ENCODE assay signal across 8 cellular contexts in genomic region chr12:79555006-79555925, GRCh38.
A peak's percentile ranks its signal among the peaks of the same experiment; 100 is the strongest.
DNase-seq lines count a peak whose midpoint lies in the region; ATAC-seq and TF ChIP-seq lines count a peak whose summit lies in the region.

No MANE protein-coding gene starts in this region.

- H3K79me2 ChIP-seq in SK-N-SH (ENCODE audit: insufficient read depth) = no peaks in the 10 kb centered on the region

- ATAC-seq in HG02852 (IDR thresholded peaks at IDR 0.05; ENCODE audit: unreplicated experiment) (peak; percentile 61), GM19328 (IDR thresholded peaks at IDR 0.05; ENCODE audit: unreplicated experiment) (no peak)

- H3K9me3 ChIP-seq in SK-N-SH (no peaks in the 10 kb centered on the region), suprapubic skin (no peaks in the 10 kb centered on the region)

- H3K9me2 ChIP-seq in SK-N-SH = no peaks in the 10 kb centered on the region

- no peaks in the 10 kb centered on the region for H4K20me1 ChIP-seq in SK-N-SH (ENCODE audit: insufficient read depth)

- no peak overlapping the region for H3K4me2 ChIP-seq in SK-N-SH

- no peak overlapping the region for H3K9ac ChIP-seq in SK-N-SH

- peaks cover 6% of the 10 kb centered on the region for H3F3A ChIP-seq in SK-N-SH (replicated peaks; ENCODE audit: insufficient read depth)

- CTCF ChIA-PET in SK-N-SH (lab: Yijun Ruan, JAX) = interaction anchor here (0.6 to 2.0 kb wide), 4 partner anchors 10 to 716 kb away, joined by 3 to 9 read pairs (median 4); no protein-coding TSS in a partner anchor

- H3K4me3 ChIP-seq in SK-N-SH (ENCODE audit: low read depth in 2 of 2, low read length in 1 of 2) (no peak overlapping the region; a peak in 1 of 4 replicates), suprapubic skin (no peak overlapping the region)

- TF ChIP-seq POLR2A in suprapubic skin (IDR thresholded peaks at IDR 0.05) = no peak

- peaks cover 0 to 4% of the 10 kb centered on the region in 2 experiments for H3K36me3 ChIP-seq in SK-N-SH (replicated peaks in 1 of 2; ENCODE audit: control insufficient read depth in 1 of 2, insufficient read depth in 2 of 2, low read length in 1 of 2)
- H3K36me3 ChIP-seq in suprapubic skin = no peaks in the 10 kb centered on the region

- DNase-seq in DMS53 (lab: John Stamatoyannopoulos, UW) (peak; percentile 61), SK-N-SH (peak; percentile 36), glomerular visceral epithelial cell (ENCODE audit: extremely low spot score) (peak; percentile 75), suprapubic skin (ENCODE audit: low spot score in 2 of 2) (no peak), NCI-H774 (lab: John Stamatoyannopoulos, UW) (no peak), iPS-NIHi11 (ENCODE audit: low spot score) (no peak)

- POLR2A ChIA-PET in SK-N-SH (lab: Yijun Ruan, JAX) = no interaction called here

- H2AFZ ChIP-seq in SK-N-SH (ENCODE audit: low read depth) = no peak overlapping the region

- TF ChIP-seq RAD21 in SK-N-SH (IDR thresholded peaks at IDR 0.05; ENCODE audit: low read length) = peak; percentile 86

- H3K27me3 ChIP-seq in SK-N-SH (ENCODE audit: insufficient read depth) (no peaks in the 10 kb centered on the region), suprapubic skin (no peaks in the 10 kb centered on the region)

- TF ChIP-seq CTCF in SK-N-SH (IDR thresholded peaks at IDR 0.05) (peak; percentile 87), suprapubic skin (IDR thresholded peaks at IDR 0.05) (peak; percentile 21 to 35)

- no peaks in the 10 kb centered on the region; a peak in 1 of 4 replicates for H3K4me1 ChIP-seq in SK-N-SH (ENCODE audit: control insufficient read depth in 1 of 2, insufficient read depth in 2 of 2, low read depth in 1 of 2, low read length in 1 of 2)
- peaks cover 8% of the 10 kb centered on the region for H3K4me1 ChIP-seq in suprapubic skin

- H3K27ac ChIP-seq in SK-N-SH (ENCODE audit: low read depth in 2 of 2, low read length in 1 of 2) = no peak overlapping the region
- H3K27ac ChIP-seq in suprapubic skin = no peak overlapping the region

- WGBS in SK-N-SH (ENCODE audit: low lambda C conversion rate) = 36% methylated on average over 4 of the region's 4 CpGs
- 65% methylated on average over 4 of the region's 4 CpGs for WGBS in suprapubic skin

- TF ChIP-seq EP300 in SK-N-SH (IDR thresholded peaks at IDR 0.05; ENCODE audit: borderline replicate concordance in 1 of 2, low read depth in 1 of 2, low read length in 1 of 2) (no peak), suprapubic skin (IDR thresholded peaks at IDR 0.05) (no peak)

TF ChIP-seq in SK-N-SH, 30 proteins besides CTCF, POLR2A, EP300 and RAD21:
- TF ChIP-seq NFIC (IDR thresholded peaks at IDR 0.05; ENCODE audit: borderline replicate concordance) (no peak), POLR2AphosphoS5 (IDR thresholded peaks at IDR 0.05; ENCODE audit: low read depth, low read length) (no peak), TEAD4 (IDR thresholded peaks at IDR 0.05; ENCODE audit: borderline replicate concordance, insufficient read depth) (no peak), GABPA (IDR thresholded peaks at IDR 0.05; ENCODE audit: low read depth) (no peak), RFX5 (IDR thresholded peaks at IDR 0.05; ENCODE audit: low read length) (no peak), SMC3 (IDR thresholded peaks at IDR 0.05; ENCODE audit: low read depth, low read length) (peak; percentile 65)

Comparison
In these comparisons a context has a peak if more than half of its experiments do, and no peak if none do; other contexts are left out.
1. DNase-seq: peak in DMS53 (single experiment), SK-N-SH (single experiment) and glomerular visceral epithelial cell (single experiment); none in suprapubic skin (0 of 2), NCI-H774 (single experiment) and iPS-NIHi11 (single experiment).